8 cellular contexts compared by ENCODE assay signal in the genomic region with DNA sequence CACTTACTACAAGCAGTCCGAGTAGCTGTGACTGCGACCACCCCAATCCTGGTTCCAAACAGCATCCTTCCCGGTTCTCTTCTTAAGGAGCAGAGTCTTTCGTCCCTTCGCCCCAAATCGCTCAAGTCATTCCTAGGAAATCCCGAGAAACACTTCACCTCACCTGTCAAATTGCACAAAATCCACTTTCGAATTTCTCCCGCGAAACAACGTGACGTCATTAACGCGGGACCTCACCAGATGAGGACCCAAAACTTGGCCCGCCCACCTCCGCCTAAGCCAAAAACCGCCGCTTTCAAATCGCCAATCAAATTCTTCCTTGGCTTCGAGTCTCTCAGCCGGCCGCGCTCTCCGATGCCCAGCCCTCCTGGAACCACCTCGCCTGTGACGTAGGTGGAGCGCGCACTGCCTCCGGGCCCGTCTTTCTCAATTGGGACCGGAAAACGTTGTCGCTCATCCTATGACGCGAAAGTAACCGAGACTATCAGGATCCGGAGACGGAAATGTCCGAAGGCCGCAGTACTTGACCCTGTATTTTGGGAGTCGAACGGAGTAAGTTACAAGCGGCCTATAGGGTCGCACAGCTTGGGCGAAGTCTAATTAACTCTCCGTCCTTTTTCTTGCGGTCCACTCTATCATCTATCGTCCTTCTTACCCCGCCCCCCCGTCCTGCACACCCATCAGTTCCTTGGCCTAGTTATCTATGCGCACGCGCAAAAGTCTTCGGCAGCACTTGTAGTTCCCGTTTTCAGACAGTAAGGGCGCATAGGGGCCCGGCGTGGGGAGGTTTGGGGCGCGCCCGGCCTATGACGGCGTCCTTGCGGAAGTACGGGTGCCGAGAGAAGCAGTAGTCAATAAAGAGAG. TPM values are rescaled to one million over a fixed set of nuclear protein-coding genes. Genes with fewer than 3 reads are reported as not detected.
DNase-seq lines count a peak whose midpoint lies in the region; ATAC-seq and TF ChIP-seq lines count a peak whose summit lies in the region.

TSS of gene LARP7 (plus strand) at position 456 of the 864 bp plus-strand sequence. CDS start 7,527 bp downstream, outside the sequence.
TSS of gene ZGRF1 (minus strand) at position 222 of the 864 bp plus-strand sequence. CDS start 3,733 bp downstream, outside the sequence.

- H3K36me3 ChIP-seq in OCI-LY3 (replicated peaks; ENCODE audit: low read depth, low read length): peaks cover 4% of the 10 kb centered on the region

- peak within 1 kb of the TSS; percentile 90 for H3K9ac ChIP-seq in OCI-LY3 (ENCODE audit: low read length)

- H2AFZ ChIP-seq in OCI-LY3 (ENCODE audit: low read depth, low read length): peak within 1 kb of the TSS; percentile 92

- H3K4me2 ChIP-seq in OCI-LY3 (ENCODE audit: low read length): peak within 1 kb of the TSS; percentile 85

- H3K79me2 ChIP-seq in OCI-LY3 (ENCODE audit: low read length): peaks cover 70% of the 10 kb centered on the region

- H3K9me3 ChIP-seq in OCI-LY3 (ENCODE audit: insufficient read depth, low read length) (no peaks in the 10 kb centered on the region), mononuclear cell (ENCODE audit: low read depth, low read length) (no peaks in the 10 kb centered on the region)

- ATAC-seq in GM21515 (IDR thresholded peaks at IDR 0.05; ENCODE audit: unreplicated experiment): peak; percentile 94

- H3K27me3 ChIP-seq in OCI-LY3 (ENCODE audit: low read depth, low read length): no peaks in the 10 kb centered on the region
- H3K27me3 ChIP-seq in mononuclear cell (ENCODE audit: insufficient read depth, low read length): no peaks in the 10 kb centered on the region

- H3K4me1 ChIP-seq in OCI-LY3 (ENCODE audit: low read length) (peaks cover 21% of the 10 kb centered on the region), mononuclear cell (ENCODE audit: insufficient read depth, low read length) (peaks cover 17% of the 10 kb centered on the region)

- TF ChIP-seq CTCF in OCI-LY3 (IDR thresholded peaks at IDR 0.05; ENCODE audit: low read depth, low read length): peak; percentile 60
- peak; percentile 84 for TF ChIP-seq CTCF in epithelial cell of esophagus (IDR thresholded peaks at IDR 0.05; ENCODE audit: insufficient read depth, low read depth, low read length, missing control alignments)

- peak within 1 kb of the TSS; percentile 82 for H3K4me3 ChIP-seq in OCI-LY3 (ENCODE audit: low read length)
- H3K4me3 ChIP-seq in epithelial cell of esophagus (ENCODE audit: low read length): peak within 1 kb of the TSS; percentile 98
- peak within 1 kb of the TSS; percentile 70 for H3K4me3 ChIP-seq in mononuclear cell (ENCODE audit: low read length)

- H3K27ac ChIP-seq in OCI-LY3 (ENCODE audit: low read length): peak within 1 kb of the TSS; percentile 88

- H4K20me1 ChIP-seq in OCI-LY3 (ENCODE audit: insufficient read depth, low read length): no peaks in the 10 kb centered on the region

- DNase-seq in DMS 273 treated with DMSO at 0.1 percent for 48 hours (lab: John Stamatoyannopoulos, UW) (peak; percentile 91), HuH-7 (ENCODE audit: low spot score) (peak; percentile 62), activated T-cell treated with anti-CD3 and anti-CD28 coated beads for 1 hour (ENCODE audit: low read depth) (peak; percentile 94), epithelial cell of esophagus (ENCODE audit: low read depth) (peak; percentile 99)
- DNase-seq in stimulated activated CD8-positive, alpha-beta memory T cell treated with anti-CD3 and anti-CD28 coated beads, Interleukin-4, amount 100 ng/mL, for 1 hour (ENCODE audit: low read depth in 2 of 2, low spot score in 1 of 2): peak; percentile 95 to 96

RNA-seq across cellular contexts. Expression of gene LARP7, which starts in this region (rescaled TPM):
- total RNA-seq in mononuclear cell: 32.3 TPM

RNA-seq across cellular contexts. Expression of gene ZGRF1, which starts in this region (rescaled TPM):
- total RNA-seq in mononuclear cell: 10.0 TPM

Comparison
In these comparisons a context has a peak if more than half of its experiments do, and no peak if none do; other contexts are left out.
1. Peak in every context shown above with its lines: DNase-seq, ATAC-seq, H3K4me3 ChIP-seq and H3K27ac ChIP-seq.